In genomic region chr2:203532957-203533695, GRCh38 we compare ENCODE assay signal across 8 cellular contexts. TPM values are rescaled to one million over a fixed set of nuclear protein-coding genes. Genes with fewer than 3 reads are reported as not detected.
DNase-seq lines count a peak whose midpoint lies in the region; ATAC-seq and TF ChIP-seq lines count a peak whose summit lies in the region.

No MANE protein-coding gene starts in this region.

- peak overlapping the region in 1 of 2 experiments; percentile 85; a peak in 1 of 4 replicates for H3K4me3 ChIP-seq in HCT116 (replicated peaks in 1 of 2; ENCODE audit: low read depth in 1 of 2, low read length in 2 of 2)
- peak overlapping the region; percentile 81 to 100 (median 98) for H3K4me3 ChIP-seq in breast epithelium
- H3K4me3 ChIP-seq in right lobe of liver: peak overlapping the region; percentile 93 to 99 (median 95)
- H3K4me3 ChIP-seq in upper lobe of left lung: peak overlapping the region; percentile 93 to 98 (median 96)

- TF ChIP-seq EP300 in upper lobe of left lung (IDR thresholded peaks at IDR 0.05): no peak

- H3K79me2 ChIP-seq in HCT116 (ENCODE audit: insufficient read depth, low read length): peaks cover 57% of the 10 kb centered on the region

- H3K4me1 ChIP-seq in HCT116 (ENCODE audit: control insufficient read depth in 1 of 2, insufficient read depth in 2 of 2, low read length in 2 of 2) (peaks cover 12 to 23% of the 10 kb centered on the region in 2 experiments; a peak in 3 of 4 replicates), breast epithelium (peaks cover 0 to 3% of the 10 kb centered on the region in 2 donors), right lobe of liver (peaks cover 0 to 35% (median 10%) of the 10 kb centered on the region in 4 donors), upper lobe of left lung (peaks cover 4 to 34% (median 15%) of the 10 kb centered on the region in 4 donors)

- no peak overlapping the region for H3K9ac ChIP-seq in HCT116 (ENCODE audit: low read length)

- ATAC-seq in HCT116 (no peak), right lobe of liver (peak; percentile 42 to 55 (median 54)), upper lobe of left lung (ENCODE audit: low FRiP score in 2 of 2) (no peak), GM21576 (IDR thresholded peaks at IDR 0.05; ENCODE audit: unreplicated experiment) (no peak), GM21529 (IDR thresholded peaks at IDR 0.05; ENCODE audit: unreplicated experiment) (no peak), HG03442 (IDR thresholded peaks at IDR 0.05; ENCODE audit: unreplicated experiment) (no peak)

- H4K20me1 ChIP-seq in HCT116 (ENCODE audit: insufficient read depth): no peaks in the 10 kb centered on the region

- 8% methylated on average over 7 of the region's 7 CpGs for WGBS in right lobe of liver (ENCODE audit: insufficient coverage, low coverage, low lambda C conversion rate, missing lambda C conversion rate)
- WGBS in upper lobe of left lung, 2 donors: 19 to 28% methylated on average over 7 of the region's 7 CpGs

- H3K27ac ChIP-seq in HCT116 (ENCODE audit: low read depth, low read length) (no peak overlapping the region), breast epithelium (peak overlapping the region; percentile 93 to 99), right lobe of liver (peak overlapping the region; percentile 39 to 92 (median 43)), upper lobe of left lung (peak overlapping the region; percentile 95 to 99 (median 97))

- H3K27me3 ChIP-seq in HCT116 (ENCODE audit: insufficient read depth, low read length) (no peaks in the 10 kb centered on the region), breast epithelium (no peaks in the 10 kb centered on the region), right lobe of liver (no peaks in the 10 kb centered on the region), upper lobe of left lung (no peaks in the 10 kb centered on the region)

- peak; percentile 51 for DNase-seq in ACHN
- no peak for DNase-seq in HCT116 (ENCODE audit: low read depth, low spot score)
- no peak for DNase-seq in breast epithelium (ENCODE audit: low spot score in 2 of 2)
- DNase-seq in right lobe of liver: peak in 1 of 3 donors; percentile 74
- DNase-seq in upper lobe of left lung: no peak

- H3K36me3 ChIP-seq in HCT116 (ENCODE audit: control insufficient read depth in 1 of 2, insufficient read depth in 2 of 2, low read length in 2 of 2) (no peaks in the 10 kb centered on the region), breast epithelium (no peaks in the 10 kb centered on the region), right lobe of liver (no peaks in the 10 kb centered on the region), upper lobe of left lung (no peaks in the 10 kb centered on the region)

- no peaks in the 10 kb centered on the region for H3K9me2 ChIP-seq in HCT116 (ENCODE audit: insufficient read depth)

- RAD21 ChIA-PET in HCT116 (lab: Charles Lee; ENCODE audit: low non-redundant PET in 1 of 2, low total read pairs in 2 of 2, uncharacterized antibody in 2 of 2, unreplicated experiment in 2 of 2): no interaction called here

- no peak for TF ChIP-seq POLR2A in HCT116 (IDR thresholded peaks at IDR 0.05; ENCODE audit: borderline replicate concordance, extremely low read depth, insufficient read depth, insufficient read length)
- no peak for TF ChIP-seq POLR2A in breast epithelium (IDR thresholded peaks at IDR 0.05)
- no peak for TF ChIP-seq POLR2A in right lobe of liver (IDR thresholded peaks at IDR 0.05)
- no peak for TF ChIP-seq POLR2A in upper lobe of left lung (IDR thresholded peaks at IDR 0.05)

- H2AFZ ChIP-seq in HCT116 (ENCODE audit: low read depth, low read length, poor library complexity, severe bottlenecking): no peak overlapping the region

- peak overlapping the region; percentile 84 for H3K4me2 ChIP-seq in HCT116 (ENCODE audit: low read length)

- H3K9me3 ChIP-seq in HCT116 (ENCODE audit: control insufficient read depth in 1 of 2, insufficient read depth in 1 of 2, low read depth in 1 of 2, low read length in 2 of 2) (no peaks in the 10 kb centered on the region), breast epithelium (no peaks in the 10 kb centered on the region), right lobe of liver (no peaks in the 10 kb centered on the region), upper lobe of left lung (peaks cover 0 to 3% (median 1%) of the 10 kb centered on the region in 4 donors)

- CTCF ChIA-PET in HCT116 (lab: Charles Lee): interaction anchor here (0.9 kb wide), 1 partner anchor 249 kb away, joined by 3 read pairs; no protein-coding TSS in a partner anchor

- POLR2A ChIA-PET in HCT116 (lab: Charles Lee): no interaction called here

- TF ChIP-seq CTCF in HCT116 (IDR thresholded peaks at IDR 0.05 in 2 of 3, conservative IDR thresholded peaks at IDR 0.05 in 1 of 3; ENCODE audit: borderline replicate concordance in 1 of 3, insufficient read depth in 1 of 3, low read depth in 2 of 3, low read length in 2 of 3) (no peak), breast epithelium (IDR thresholded peaks at IDR 0.05) (no peak), right lobe of liver (IDR thresholded peaks at IDR 0.05) (no peak), upper lobe of left lung (IDR thresholded peaks at IDR 0.05) (no peak)

- in situ Hi-C loops in ACHN (cut with HindIII; ENCODE audit: low pct_ligation_motif_present, low pct_unique_long_range_greater_than_20kb, low sequenced_read_pairs): no loop called here

- intact Hi-C loops in HCT116 (cut with micrococcal nuclease): no loop called here
- intact Hi-C loops in breast epithelium (cut with DNase I; ENCODE audit: low total_unique reads): no loop called here
- intact Hi-C loops in right lobe of liver (cut with DNase I): loop anchor here in 1 of 2 donors (5.0 kb wide), 1 partner anchor 119 kb away; no protein-coding TSS in a partner anchor

- no TSS peak for BruUV-seq in HCT116 (replicated peaks; lab: Mats Ljungman, UMichigan)

- no peak for TF ChIP-seq RAD21 in HCT116 (IDR thresholded peaks at IDR 0.05; ENCODE audit: low read depth)

TF ChIP-seq in HCT116, 20 proteins besides CTCF, POLR2A, EP300 and RAD21:
- TF ChIP-seq ZFX (IDR thresholded peaks at IDR 0.05): no peak
- TF ChIP-seq SP1 (IDR thresholded peaks at IDR 0.05; ENCODE audit: low read depth): no peak
- TF ChIP-seq SIN3A (IDR thresholded peaks at IDR 0.05; ENCODE audit: low read depth): no peak
- no peak for TF ChIP-seq EGR1 (IDR thresholded peaks at IDR 0.05; ENCODE audit: low read depth)
- TF ChIP-seq EZH2 (IDR thresholded peaks at IDR 0.05): no peak
- no peak for TF ChIP-seq SRF (IDR thresholded peaks at IDR 0.05; ENCODE audit: low read depth)

RNA-seq across cellular contexts. Expression of gene RAPH1, which starts 2.0 kb away (rescaled TPM):
- total RNA-seq in HCT116 (2021; ENCODE audit: unreplicated experiment) (22.3 TPM), breast epithelium (10 to 100 TPM; 33.0 to 66.9 (median 62.3) TPM), right lobe of liver (10 to 100 TPM; 23.0 to 91.5 (median 53.4) TPM), upper lobe of left lung (100 to 1,000 TPM in 1 of 6 donors, 10 to 100 TPM in 5; 52.1 to 144 (median 65.6) TPM)
- polyA plus RNA-seq in HCT116 (2012): 4.3 and 5.1 TPM in 2 replicates

Comparison
In these comparisons a context has a peak if more than half of its experiments do, and no peak if none do; other contexts are left out.
1. ATAC-seq: peak in right lobe of liver (4 of 4); none in HCT116 (single experiment), upper lobe of left lung (0 of 2), GM21576 (single experiment), GM21529 (single experiment) and HG03442 (single experiment).